ENCODE assay signal across 16 cellular contexts in genomic region chr14:61780125-61780524, GRCh38. TPM values are rescaled to one million over a fixed set of nuclear protein-coding genes. Genes with fewer than 3 reads are reported as not detected.
DNase-seq lines count a peak whose midpoint lies in the region; ATAC-seq and TF ChIP-seq lines count a peak whose summit lies in the region.
"Had no signal": no experiment of that assay in that cellular context is flagged by ENCODE, and none has a peak within 500 bp of the region (broad histone marks: within the 10 kb centered on the region; RNA-seq: fewer than 3 reads in every experiment).

No MANE protein-coding gene starts in this region.

- H3K4me3 ChIP-seq in CD8-positive, alpha-beta memory T cell (ENCODE audit: low read length) = no peak overlapping the region
- no peak overlapping the region for H3K4me3 ChIP-seq in dorsolateral prefrontal cortex
- H3K4me3 ChIP-seq: BLaER1 treated with 17β-estradiol and CSF1 and Interleukin-3, amounts not matched to agents 10 nM and 100 nM; heart left ventricle had no signal

- no peaks in the 10 kb centered on the region for H3K9me3 ChIP-seq in CD8-positive, alpha-beta memory T cell (ENCODE audit: low read length)
- H3K9me3 ChIP-seq: BLaER1 treated with 17β-estradiol and CSF1 and Interleukin-3, amounts not matched to agents 10 nM and 100 nM; heart left ventricle; SK-N-SH had no signal

- POLR2A ChIA-PET in CD8-positive, alpha-beta memory T cell (lab: Charles Lee) = no interaction called here
- POLR2A ChIA-PET in activated CD4-positive, alpha-beta memory T cell treated with anti-CD3 and anti-CD28 coated beads, Interleukin-2, amount 10 ng/mL, durations not matched to agents 7 days and 5 days (lab: Charles Lee) = interaction anchor here (1.0 to 1.5 kb wide), 2 partner anchors 18 to 124 kb away, joined by 4 read pairs; no protein-coding TSS in a partner anchor

- H3K4me1 Mint-ChIP-seq in CD8-positive, alpha-beta memory T cell = peaks cover 15 to 20% (median 19%) of the 10 kb centered on the region in 3 donors
- peaks cover 32% of the 10 kb centered on the region for H3K4me1 Mint-ChIP-seq in activated CD4-positive, alpha-beta memory T cell treated with anti-CD3 and anti-CD28 coated beads, Interleukin-2, amount 10 ng/mL, durations not matched to agents 7 days and 5 days
- H3K4me1 Mint-ChIP-seq: brain had no signal

- peak in 2 of 5 donors; percentile 5 to 45 for DNase-seq in CD8-positive, alpha-beta memory T cell
- peak; percentile 23 for DNase-seq in activated CD4-positive, alpha-beta memory T cell treated with anti-CD3 and anti-CD28 coated beads, Interleukin-2, amount 10 ng/mL, durations not matched to agents 7 days and 5 days
- DNase-seq in NCI-H1694 (lab: John Stamatoyannopoulos, UW) (no peak), dorsolateral prefrontal cortex (no peak), NCI-H2029 treated with DMSO at 0.1 percent for 48 hours (lab: John Stamatoyannopoulos, UW) (no peak), DMS153 treated with DMSO at 0.1 percent for 48 hours (lab: John Stamatoyannopoulos, UW; ENCODE audit: unreplicated experiment) (no peak)
- DNase-seq: activated CD8-positive, alpha-beta memory T cell treated with anti-CD3 and anti-CD28 coated beads for 24 hours; heart left ventricle; NCI-H187 treated with DMSO at 0.1 percent for 48 hours; SK-N-SH; stimulated activated CD4-positive, alpha-beta T cell treated with anti-CD3 and anti-CD28 coated beads, Interleukin-12 subunit alpha, Interleukin-12 subunit beta, amount 100 ng/mL, for 4 hours had no signal

- H3K27ac Mint-ChIP-seq in CD8-positive, alpha-beta memory T cell = peak overlapping the region in 5 of 8 donors; percentile 32 to 88 (median 70)
- peak overlapping the region; percentile 82 for H3K27ac Mint-ChIP-seq in activated CD4-positive, alpha-beta memory T cell treated with anti-CD3 and anti-CD28 coated beads, Interleukin-2, amount 10 ng/mL, durations not matched to agents 7 days and 5 days
- H3K27ac Mint-ChIP-seq: brain had no signal

- ATAC-seq in GM18868 (IDR thresholded peaks at IDR 0.05; ENCODE audit: unreplicated experiment) (peak; percentile 76), HG02884 (IDR thresholded peaks at IDR 0.05; ENCODE audit: unreplicated experiment) (peak; percentile 91)
- ATAC-seq: heart left ventricle had no signal

- intact Hi-C loops in dorsolateral prefrontal cortex (cut with DNase I) = no loop called here

- peak overlapping the region in 4 of 7 donors; percentile 4 to 54 (median 26) for H3K4me3 Mint-ChIP-seq in CD8-positive, alpha-beta memory T cell
- H3K4me3 Mint-ChIP-seq in activated CD4-positive, alpha-beta memory T cell treated with anti-CD3 and anti-CD28 coated beads, Interleukin-2, amount 10 ng/mL, durations not matched to agents 7 days and 5 days = no peak overlapping the region
- H3K4me3 Mint-ChIP-seq: brain had no signal

- H3K27me3 ChIP-seq in CD8-positive, alpha-beta memory T cell (ENCODE audit: insufficient read depth, low read length, poor library complexity, severe bottlenecking) = no peaks in the 10 kb centered on the region
- no peaks in the 10 kb centered on the region for H3K27me3 ChIP-seq in dorsolateral prefrontal cortex
- H3K27me3 ChIP-seq: BLaER1 treated with 17β-estradiol and CSF1 and Interleukin-3, amounts not matched to agents 10 nM and 100 nM; heart left ventricle had no signal

- no peaks in the 10 kb centered on the region for H3K36me3 ChIP-seq in CD8-positive, alpha-beta memory T cell (ENCODE audit: insufficient read depth, low read length)

- H3K27me3 Mint-ChIP-seq in CD8-positive, alpha-beta memory T cell = peaks cover 0 to 2% of the 10 kb centered on the region in 2 donors
- H3K27me3 Mint-ChIP-seq in activated CD4-positive, alpha-beta memory T cell treated with anti-CD3 and anti-CD28 coated beads, Interleukin-2, amount 10 ng/mL, durations not matched to agents 7 days and 5 days = no peaks in the 10 kb centered on the region
- H3K27me3 Mint-ChIP-seq: brain had no signal

- no peak for TF ChIP-seq CTCF in dorsolateral prefrontal cortex (IDR thresholded peaks at IDR 0.05 in 54 of 56, conservative IDR thresholded peaks at IDR 0.05 in 2 of 56; ENCODE audit: low read depth in 1 of 56, partially characterized antibody in 56 of 56)

- peaks cover 5 to 69% (median 25%) of the 10 kb centered on the region in 3 donors for H3K36me3 Mint-ChIP-seq in CD8-positive, alpha-beta memory T cell
- H3K36me3 Mint-ChIP-seq in activated CD4-positive, alpha-beta memory T cell treated with anti-CD3 and anti-CD28 coated beads, Interleukin-2, amount 10 ng/mL, durations not matched to agents 7 days and 5 days (ENCODE audit: low read depth) = peaks cover 51% of the 10 kb centered on the region

- H3K4me1 ChIP-seq in CD8-positive, alpha-beta memory T cell (ENCODE audit: insufficient read depth, low read length) = peaks cover 23% of the 10 kb centered on the region
- H3K4me1 ChIP-seq: BLaER1 treated with 17β-estradiol and CSF1 and Interleukin-3, amounts not matched to agents 10 nM and 100 nM; heart left ventricle had no signal

- CTCF ChIA-PET in CD8-positive, alpha-beta memory T cell (lab: Charles Lee) = interaction anchor here (1.0 kb wide), 1 partner anchor 304 kb away, joined by 3 read pairs; no protein-coding TSS in a partner anchor
- CTCF ChIA-PET in activated CD4-positive, alpha-beta memory T cell treated with anti-CD3 and anti-CD28 coated beads, Interleukin-2, amount 10 ng/mL, durations not matched to agents 7 days and 5 days (lab: Charles Lee) = interaction anchor here (1.1 to 1.2 kb wide), 2 partner anchors 57 to 305 kb away, joined by 3 to 4 read pairs; no protein-coding TSS in a partner anchor

- no peaks in the 10 kb centered on the region for H3K9me3 Mint-ChIP-seq in CD8-positive, alpha-beta memory T cell
- no peaks in the 10 kb centered on the region for H3K9me3 Mint-ChIP-seq in activated CD4-positive, alpha-beta memory T cell treated with anti-CD3 and anti-CD28 coated beads, Interleukin-2, amount 10 ng/mL, durations not matched to agents 7 days and 5 days
- H3K9me3 Mint-ChIP-seq: brain had no signal

- no peak overlapping the region for H3K27ac ChIP-seq in CD8-positive, alpha-beta memory T cell (ENCODE audit: low read depth, low read length)
- no peak overlapping the region for H3K27ac ChIP-seq in dorsolateral prefrontal cortex
- H3K27ac ChIP-seq: BLaER1 treated with 17β-estradiol and CSF1 and Interleukin-3, amounts not matched to agents 10 nM and 100 nM; heart left ventricle had no signal

RNA-seq across cellular contexts. Expression of gene SNAPC1, which starts 17.9 kb away (rescaled TPM):
- 1 to 10 TPM; 7.0 to 8.5 TPM for total RNA-seq in CD8-positive, alpha-beta memory T cell
- polyA plus RNA-seq in CD8-positive, alpha-beta memory T cell = 4.8 TPM
- total RNA-seq in activated CD4-positive, alpha-beta memory T cell treated with anti-CD3 and anti-CD28 coated beads, Interleukin-2, amount 10 ng/mL, durations not matched to agents 7 days and 5 days = 1 to 10 TPM; 5.5 to 6.0 TPM
- total RNA-seq in dorsolateral prefrontal cortex = 1 to 10 TPM; 2.2 to 6.6 (median 4.4) TPM

RNA-seq across cellular contexts. Expression of gene SYT16, which starts 32.4 kb away (rescaled TPM):
- not detected for total RNA-seq in CD8-positive, alpha-beta memory T cell
- polyA plus RNA-seq in CD8-positive, alpha-beta memory T cell = not detected
- not detected for total RNA-seq in activated CD4-positive, alpha-beta memory T cell treated with anti-CD3 and anti-CD28 coated beads, Interleukin-2, amount 10 ng/mL, durations not matched to agents 7 days and 5 days
- total RNA-seq in dorsolateral prefrontal cortex = 100 to 1,000 TPM in 55 of 120 experiments, 10 to 100 TPM in 65; 25.3 to 165 (median 96.0) TPM
- polyA plus RNA-seq: heart left ventricle, liver had no signal

Comparison
In these comparisons a context has a peak if more than half of its experiments do, and no peak if none do; other contexts are left out.
1. RNA of gene SYT16, which starts 32.4 kb away (total RNA-seq): 25.3 to 165 TPM in dorsolateral prefrontal cortex; not detected in CD8-positive, alpha-beta memory T cell and not detected in activated CD4-positive, alpha-beta memory T cell treated with anti-CD3 and anti-CD28 coated beads, Interleukin-2, amount 10 ng/mL, durations not matched to agents 7 days and 5 days; every median in the first group is over 10 times any median in the second.